Comparison of ENCODE assay signal across 1 cellular context in the genomic region with DNA sequence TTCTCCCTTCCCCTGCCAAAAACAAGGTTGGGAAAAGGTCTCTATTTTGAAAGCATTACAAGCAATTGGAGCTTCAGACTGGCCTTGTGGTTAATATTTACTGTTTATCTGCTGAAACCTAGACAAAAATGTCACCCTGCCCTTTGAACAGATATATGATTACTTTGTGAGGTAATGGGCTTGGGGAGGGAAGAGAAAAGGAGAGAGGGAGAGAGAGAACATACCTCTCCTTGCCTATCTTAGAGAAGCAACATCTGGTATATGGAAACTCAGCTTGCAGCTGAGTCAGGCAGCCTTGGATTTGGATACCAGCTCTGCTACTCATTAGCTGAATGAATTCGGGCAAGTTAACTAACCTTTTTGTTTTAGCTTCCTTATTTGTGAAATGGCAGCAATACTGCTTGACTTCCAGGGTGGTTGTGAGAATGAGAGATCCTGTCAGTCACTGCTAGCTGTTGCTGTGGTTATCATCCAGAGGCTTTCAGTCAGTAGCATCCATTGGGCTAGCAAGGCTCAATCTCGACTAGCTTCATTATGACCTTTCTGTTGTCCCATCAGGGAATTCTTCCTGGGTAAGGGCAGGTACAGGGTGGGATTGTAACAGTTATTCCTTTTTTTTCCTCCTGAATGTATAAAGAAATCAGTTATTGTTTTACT.
A peak's percentile ranks its signal among the peaks of the same experiment; 100 is the strongest.
TF ChIP-seq lines count a peak whose summit lies in the region.

No MANE protein-coding gene starts in this region.

TF ChIP-seq in HepG2, 621 proteins besides CTCF, POLR2A, EP300 and RAD21 (continued from another document):
- TF ChIP-seq, protein P1, sequence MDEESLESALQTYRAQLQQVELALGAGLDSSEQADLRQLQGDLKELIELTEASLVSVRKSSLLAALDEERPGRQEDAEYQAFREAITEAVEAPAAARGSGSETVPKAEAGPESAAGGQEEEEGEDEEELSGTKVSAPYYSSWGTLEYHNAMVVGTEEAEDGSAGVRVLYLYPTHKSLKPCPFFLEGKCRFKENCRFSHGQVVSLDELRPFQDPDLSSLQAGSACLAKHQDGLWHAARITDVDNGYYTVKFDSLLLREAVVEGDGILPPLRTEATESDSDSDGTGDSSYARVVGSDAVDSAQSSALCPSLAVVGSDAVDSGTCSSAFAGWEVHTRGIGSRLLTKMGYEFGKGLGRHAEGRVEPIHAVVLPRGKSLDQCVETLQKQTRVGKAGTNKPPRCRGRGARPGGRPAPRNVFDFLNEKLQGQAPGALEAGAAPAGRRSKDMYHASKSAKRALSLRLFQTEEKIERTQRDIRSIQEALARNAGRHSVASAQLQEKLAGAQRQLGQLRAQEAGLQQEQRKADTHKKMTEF (CRISPR knock-in tag; IDR thresholded peaks at IDR 0.05): peak; percentile 29; the same call in 1 of the 2 replicates
- TF ChIP-seq ZFP36 (IDR thresholded peaks at IDR 0.05; ENCODE audit: borderline replicate concordance, low read depth, low read length, partially characterized antibody): no peak
- TF ChIP-seq ZNF530 (CRISPR knock-in tag; IDR thresholded peaks at IDR 0.05; ENCODE audit: low read depth): no peak
- no peak for TF ChIP-seq MAFK (conservative IDR thresholded peaks at IDR 0.05 in 1 of 2, IDR thresholded peaks at IDR 0.05 in 1 of 2; ENCODE audit: low read length in 2 of 2)
- no peak for TF ChIP-seq TCF7L2 (IDR thresholded peaks at IDR 0.05; ENCODE audit: low read depth, low read length)
- peak; percentile 63; the same call in 1 of the 2 replicates for TF ChIP-seq SIX4 (CRISPR knock-in tag; IDR thresholded peaks at IDR 0.05)
- peak; percentile 71 for TF ChIP-seq FOXP1 (IDR thresholded peaks at IDR 0.05)
- TF ChIP-seq FOXP1 (CRISPR knock-in tag; IDR thresholded peaks at IDR 0.05): peak; percentile 92
- peak; percentile 74; the same call in 1 of the 2 replicates for TF ChIP-seq RXRB (CRISPR knock-in tag; IDR thresholded peaks at IDR 0.05; ENCODE audit: borderline replicate concordance)
- peak; percentile 47; the same call in 1 of the 2 replicates for TF ChIP-seq ELF3 (CRISPR knock-in tag; IDR thresholded peaks at IDR 0.05)
- no peak for TF ChIP-seq ZIK1 (CRISPR knock-in tag; IDR thresholded peaks at IDR 0.05; ENCODE audit: borderline replicate concordance, low read depth)
- TF ChIP-seq, protein P2, sequence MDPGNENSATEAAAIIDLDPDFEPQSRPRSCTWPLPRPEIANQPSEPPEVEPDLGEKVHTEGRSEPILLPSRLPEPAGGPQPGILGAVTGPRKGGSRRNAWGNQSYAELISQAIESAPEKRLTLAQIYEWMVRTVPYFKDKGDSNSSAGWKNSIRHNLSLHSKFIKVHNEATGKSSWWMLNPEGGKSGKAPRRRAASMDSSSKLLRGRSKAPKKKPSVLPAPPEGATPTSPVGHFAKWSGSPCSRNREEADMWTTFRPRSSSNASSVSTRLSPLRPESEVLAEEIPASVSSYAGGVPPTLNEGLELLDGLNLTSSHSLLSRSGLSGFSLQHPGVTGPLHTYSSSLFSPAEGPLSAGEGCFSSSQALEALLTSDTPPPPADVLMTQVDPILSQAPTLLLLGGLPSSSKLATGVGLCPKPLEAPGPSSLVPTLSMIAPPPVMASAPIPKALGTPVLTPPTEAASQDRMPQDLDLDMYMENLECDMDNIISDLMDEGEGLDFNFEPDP (CRISPR knock-in tag; conservative IDR thresholded peaks at IDR 0.05): no peak
- TF ChIP-seq ZNF431 (CRISPR knock-in tag; IDR thresholded peaks at IDR 0.05; ENCODE audit: borderline replicate concordance, low read depth): no peak
- TF ChIP-seq CREB1 (IDR thresholded peaks at IDR 0.05): no peak
- TF ChIP-seq CREB1 (CRISPR knock-in tag; IDR thresholded peaks at IDR 0.05): peak; percentile 48
- no peak for TF ChIP-seq SP2 (CRISPR knock-in tag; IDR thresholded peaks at IDR 0.05)
- TF ChIP-seq, protein P3, sequence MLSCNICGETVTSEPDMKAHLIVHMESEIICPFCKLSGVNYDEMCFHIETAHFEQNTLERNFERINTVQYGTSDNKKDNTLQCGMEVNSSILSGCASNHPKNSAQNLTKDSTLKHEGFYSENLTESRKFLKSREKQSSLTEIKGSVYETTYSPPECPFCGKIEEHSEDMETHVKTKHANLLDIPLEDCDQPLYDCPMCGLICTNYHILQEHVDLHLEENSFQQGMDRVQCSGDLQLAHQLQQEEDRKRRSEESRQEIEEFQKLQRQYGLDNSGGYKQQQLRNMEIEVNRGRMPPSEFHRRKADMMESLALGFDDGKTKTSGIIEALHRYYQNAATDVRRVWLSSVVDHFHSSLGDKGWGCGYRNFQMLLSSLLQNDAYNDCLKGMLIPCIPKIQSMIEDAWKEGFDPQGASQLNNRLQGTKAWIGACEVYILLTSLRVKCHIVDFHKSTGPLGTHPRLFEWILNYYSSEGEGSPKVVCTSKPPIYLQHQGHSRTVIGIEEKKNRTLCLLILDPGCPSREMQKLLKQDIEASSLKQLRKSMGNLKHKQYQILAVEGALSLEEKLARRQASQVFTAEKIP (CRISPR knock-in tag; IDR thresholded peaks at IDR 0.05; ENCODE audit: borderline replicate concordance): no peak
- no peak for TF ChIP-seq PCBP2 (optimal IDR thresholded peaks at IDR 0.05; ENCODE audit: low read depth, low read length, poor library complexity, severe bottlenecking)
- TF ChIP-seq MED8 (CRISPR knock-in tag; IDR thresholded peaks at IDR 0.05; ENCODE audit: insufficient replicate concordance): peak; percentile 28
- no peak for TF ChIP-seq SYNCRIP (IDR thresholded peaks at IDR 0.05; ENCODE audit: insufficient read depth, low read depth, low read length)
- TF ChIP-seq, protein P4, sequence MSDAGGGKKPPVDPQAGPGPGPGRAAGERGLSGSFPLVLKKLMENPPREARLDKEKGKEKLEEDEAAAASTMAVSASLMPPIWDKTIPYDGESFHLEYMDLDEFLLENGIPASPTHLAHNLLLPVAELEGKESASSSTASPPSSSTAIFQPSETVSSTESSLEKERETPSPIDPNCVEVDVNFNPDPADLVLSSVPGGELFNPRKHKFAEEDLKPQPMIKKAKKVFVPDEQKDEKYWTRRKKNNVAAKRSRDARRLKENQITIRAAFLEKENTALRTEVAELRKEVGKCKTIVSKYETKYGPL (CRISPR knock-in tag; IDR thresholded peaks at IDR 0.05): no peak
- TF ChIP-seq SP5 (CRISPR knock-in tag; IDR thresholded peaks at IDR 0.05; ENCODE audit: borderline replicate concordance, low read depth): peak; percentile 56; the same call in 1 of the 2 replicates
- TF ChIP-seq RNF2 (conservative IDR thresholded peaks at IDR 0.05; ENCODE audit: low read depth): no peak
- no peak for TF ChIP-seq ZNF7 (CRISPR knock-in tag; IDR thresholded peaks at IDR 0.05)
- TF ChIP-seq TBX2 (CRISPR knock-in tag; IDR thresholded peaks at IDR 0.05; ENCODE audit: borderline replicate concordance): 0 out of 2 replicates have a peak, but pooled peaks have one; percentile 18
- TF ChIP-seq FOXA1 (IDR thresholded peaks at IDR 0.05): no peak
- peak; percentile 65; the same call in 1 of the 2 replicates for TF ChIP-seq FOXA1 (CRISPR knock-in tag; IDR thresholded peaks at IDR 0.05)
- TF ChIP-seq, protein P5, sequence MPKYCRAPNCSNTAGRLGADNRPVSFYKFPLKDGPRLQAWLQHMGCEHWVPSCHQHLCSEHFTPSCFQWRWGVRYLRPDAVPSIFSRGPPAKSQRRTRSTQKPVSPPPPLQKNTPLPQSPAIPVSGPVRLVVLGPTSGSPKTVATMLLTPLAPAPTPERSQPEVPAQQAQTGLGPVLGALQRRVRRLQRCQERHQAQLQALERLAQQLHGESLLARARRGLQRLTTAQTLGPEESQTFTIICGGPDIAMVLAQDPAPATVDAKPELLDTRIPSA (CRISPR knock-in tag; IDR thresholded peaks at IDR 0.05; ENCODE audit: borderline replicate concordance): no peak
- TF ChIP-seq REL (CRISPR knock-in tag; conservative IDR thresholded peaks at IDR 0.05): no peak
- TF ChIP-seq DNMT1 (CRISPR knock-in tag; IDR thresholded peaks at IDR 0.05): no peak
- no peak for TF ChIP-seq ZNF20 (CRISPR knock-in tag; IDR thresholded peaks at IDR 0.05)
- TF ChIP-seq, protein P6, sequence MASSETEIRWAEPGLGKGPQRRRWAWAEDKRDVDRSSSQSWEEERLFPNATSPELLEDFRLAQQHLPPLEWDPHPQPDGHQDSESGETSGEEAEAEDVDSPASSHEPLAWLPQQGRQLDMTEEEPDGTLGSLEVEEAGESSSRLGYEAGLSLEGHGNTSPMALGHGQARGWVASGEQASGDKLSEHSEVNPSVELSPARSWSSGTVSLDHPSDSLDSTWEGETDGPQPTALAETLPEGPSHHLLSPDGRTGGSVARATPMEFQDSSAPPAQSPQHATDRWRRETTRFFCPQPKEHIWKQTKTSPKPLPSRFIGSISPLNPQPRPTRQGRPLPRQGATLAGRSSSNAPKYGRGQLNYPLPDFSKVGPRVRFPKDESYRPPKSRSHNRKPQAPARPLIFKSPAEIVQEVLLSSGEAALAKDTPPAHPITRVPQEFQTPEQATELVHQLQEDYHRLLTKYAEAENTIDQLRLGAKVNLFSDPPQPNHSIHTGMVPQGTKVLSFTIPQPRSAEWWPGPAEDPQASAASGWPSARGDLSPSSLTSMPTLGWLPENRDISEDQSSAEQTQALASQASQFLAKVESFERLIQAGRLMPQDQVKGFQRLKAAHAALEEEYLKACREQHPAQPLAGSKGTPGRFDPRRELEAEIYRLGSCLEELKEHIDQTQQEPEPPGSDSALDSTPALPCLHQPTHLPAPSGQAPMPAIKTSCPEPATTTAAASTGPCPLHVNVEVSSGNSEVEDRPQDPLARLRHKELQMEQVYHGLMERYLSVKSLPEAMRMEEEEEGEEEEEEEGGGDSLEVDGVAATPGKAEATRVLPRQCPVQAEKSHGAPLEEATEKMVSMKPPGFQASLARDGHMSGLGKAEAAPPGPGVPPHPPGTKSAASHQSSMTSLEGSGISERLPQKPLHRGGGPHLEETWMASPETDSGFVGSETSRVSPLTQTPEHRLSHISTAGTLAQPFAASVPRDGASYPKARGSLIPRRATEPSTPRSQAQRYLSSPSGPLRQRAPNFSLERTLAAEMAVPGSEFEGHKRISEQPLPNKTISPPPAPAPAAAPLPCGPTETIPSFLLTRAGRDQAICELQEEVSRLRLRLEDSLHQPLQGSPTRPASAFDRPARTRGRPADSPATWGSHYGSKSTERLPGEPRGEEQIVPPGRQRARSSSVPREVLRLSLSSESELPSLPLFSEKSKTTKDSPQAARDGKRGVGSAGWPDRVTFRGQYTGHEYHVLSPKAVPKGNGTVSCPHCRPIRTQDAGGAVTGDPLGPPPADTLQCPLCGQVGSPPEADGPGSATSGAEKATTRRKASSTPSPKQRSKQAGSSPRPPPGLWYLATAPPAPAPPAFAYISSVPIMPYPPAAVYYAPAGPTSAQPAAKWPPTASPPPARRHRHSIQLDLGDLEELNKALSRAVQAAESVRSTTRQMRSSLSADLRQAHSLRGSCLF (CRISPR knock-in tag; IDR thresholded peaks at IDR 0.05; ENCODE audit: borderline replicate concordance): no peak
- TF ChIP-seq, protein P7, sequence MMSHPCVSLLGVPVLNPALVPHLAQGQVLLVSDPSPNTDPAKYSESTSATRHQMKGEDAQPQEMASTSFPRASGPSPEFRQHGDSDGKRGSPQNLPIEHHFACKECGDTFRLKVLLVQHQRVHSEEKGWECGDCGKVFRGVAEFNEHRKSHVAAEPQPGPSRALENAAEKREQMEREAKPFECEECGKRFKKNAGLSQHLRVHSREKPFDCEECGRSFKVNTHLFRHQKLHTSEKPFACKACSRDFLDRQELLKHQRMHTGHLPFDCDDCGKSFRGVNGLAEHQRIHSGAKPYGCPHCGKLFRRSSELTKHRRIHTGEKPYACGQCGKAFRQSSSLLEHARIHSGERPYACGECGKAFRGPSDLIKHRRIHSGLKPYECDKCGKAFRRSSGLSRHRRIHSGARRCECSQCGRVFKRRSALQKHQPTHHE (CRISPR knock-in tag; IDR thresholded peaks at IDR 0.05; ENCODE audit: borderline replicate concordance): no peak
- TF ChIP-seq, protein P8, sequence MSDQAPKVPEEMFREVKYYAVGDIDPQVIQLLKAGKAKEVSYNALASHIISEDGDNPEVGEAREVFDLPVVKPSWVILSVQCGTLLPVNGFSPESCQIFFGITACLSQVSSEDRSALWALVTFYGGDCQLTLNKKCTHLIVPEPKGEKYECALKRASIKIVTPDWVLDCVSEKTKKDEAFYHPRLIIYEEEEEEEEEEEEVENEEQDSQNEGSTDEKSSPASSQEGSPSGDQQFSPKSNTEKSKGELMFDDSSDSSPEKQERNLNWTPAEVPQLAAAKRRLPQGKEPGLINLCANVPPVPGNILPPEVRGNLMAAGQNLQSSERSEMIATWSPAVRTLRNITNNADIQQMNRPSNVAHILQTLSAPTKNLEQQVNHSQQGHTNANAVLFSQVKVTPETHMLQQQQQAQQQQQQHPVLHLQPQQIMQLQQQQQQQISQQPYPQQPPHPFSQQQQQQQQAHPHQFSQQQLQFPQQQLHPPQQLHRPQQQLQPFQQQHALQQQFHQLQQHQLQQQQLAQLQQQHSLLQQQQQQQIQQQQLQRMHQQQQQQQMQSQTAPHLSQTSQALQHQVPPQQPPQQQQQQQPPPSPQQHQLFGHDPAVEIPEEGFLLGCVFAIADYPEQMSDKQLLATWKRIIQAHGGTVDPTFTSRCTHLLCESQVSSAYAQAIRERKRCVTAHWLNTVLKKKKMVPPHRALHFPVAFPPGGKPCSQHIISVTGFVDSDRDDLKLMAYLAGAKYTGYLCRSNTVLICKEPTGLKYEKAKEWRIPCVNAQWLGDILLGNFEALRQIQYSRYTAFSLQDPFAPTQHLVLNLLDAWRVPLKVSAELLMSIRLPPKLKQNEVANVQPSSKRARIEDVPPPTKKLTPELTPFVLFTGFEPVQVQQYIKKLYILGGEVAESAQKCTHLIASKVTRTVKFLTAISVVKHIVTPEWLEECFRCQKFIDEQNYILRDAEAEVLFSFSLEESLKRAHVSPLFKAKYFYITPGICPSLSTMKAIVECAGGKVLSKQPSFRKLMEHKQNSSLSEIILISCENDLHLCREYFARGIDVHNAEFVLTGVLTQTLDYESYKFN (CRISPR knock-in tag; conservative IDR thresholded peaks at IDR 0.05): peak; percentile 87
- TF ChIP-seq, protein P9, sequence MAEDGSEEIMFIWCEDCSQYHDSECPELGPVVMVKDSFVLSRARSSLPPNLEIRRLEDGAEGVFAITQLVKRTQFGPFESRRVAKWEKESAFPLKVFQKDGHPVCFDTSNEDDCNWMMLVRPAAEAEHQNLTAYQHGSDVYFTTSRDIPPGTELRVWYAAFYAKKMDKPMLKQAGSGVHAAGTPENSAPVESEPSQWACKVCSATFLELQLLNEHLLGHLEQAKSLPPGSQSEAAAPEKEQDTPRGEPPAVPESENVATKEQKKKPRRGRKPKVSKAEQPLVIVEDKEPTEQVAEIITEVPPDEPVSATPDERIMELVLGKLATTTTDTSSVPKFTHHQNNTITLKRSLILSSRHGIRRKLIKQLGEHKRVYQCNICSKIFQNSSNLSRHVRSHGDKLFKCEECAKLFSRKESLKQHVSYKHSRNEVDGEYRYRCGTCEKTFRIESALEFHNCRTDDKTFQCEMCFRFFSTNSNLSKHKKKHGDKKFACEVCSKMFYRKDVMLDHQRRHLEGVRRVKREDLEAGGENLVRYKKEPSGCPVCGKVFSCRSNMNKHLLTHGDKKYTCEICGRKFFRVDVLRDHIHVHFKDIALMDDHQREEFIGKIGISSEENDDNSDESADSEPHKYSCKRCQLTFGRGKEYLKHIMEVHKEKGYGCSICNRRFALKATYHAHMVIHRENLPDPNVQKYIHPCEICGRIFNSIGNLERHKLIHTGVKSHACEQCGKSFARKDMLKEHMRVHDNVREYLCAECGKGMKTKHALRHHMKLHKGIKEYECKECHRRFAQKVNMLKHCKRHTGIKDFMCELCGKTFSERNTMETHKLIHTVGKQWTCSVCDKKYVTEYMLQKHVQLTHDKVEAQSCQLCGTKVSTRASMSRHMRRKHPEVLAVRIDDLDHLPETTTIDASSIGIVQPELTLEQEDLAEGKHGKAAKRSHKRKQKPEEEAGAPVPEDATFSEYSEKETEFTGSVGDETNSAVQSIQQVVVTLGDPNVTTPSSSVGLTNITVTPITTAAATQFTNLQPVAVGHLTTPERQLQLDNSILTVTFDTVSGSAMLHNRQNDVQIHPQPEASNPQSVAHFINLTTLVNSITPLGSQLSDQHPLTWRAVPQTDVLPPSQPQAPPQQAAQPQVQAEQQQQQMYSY (CRISPR knock-in tag; IDR thresholded peaks at IDR 0.05): no peak
